2 cellular contexts compared by ENCODE assay signal in the genomic region with DNA sequence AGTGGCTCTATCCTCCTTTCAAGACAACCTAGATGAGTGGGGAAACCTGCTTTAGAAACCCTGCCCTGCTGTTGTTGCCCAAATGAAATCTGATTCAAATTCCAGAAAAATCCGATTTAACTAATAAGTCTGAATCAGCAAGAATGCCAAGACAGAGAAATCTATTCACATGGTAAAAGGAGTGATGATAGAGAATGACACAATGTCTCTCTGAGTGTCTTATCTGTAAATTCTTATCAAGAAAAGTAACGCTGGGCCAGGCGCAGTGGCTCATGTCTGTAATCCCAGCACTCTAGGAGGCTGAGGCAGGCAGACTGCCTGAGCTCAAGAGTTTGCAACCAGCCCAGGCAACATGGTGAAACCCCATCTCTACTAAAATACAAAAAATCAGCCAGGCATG.
TF ChIP-seq lines count a peak whose summit lies in the region.

No MANE protein-coding gene starts in this region.

TF ChIP-seq in IMR-90, 13 proteins besides CTCF, POLR2A, EP300 and RAD21:
- no peak for TF ChIP-seq CEBPB (IDR thresholded peaks at IDR 0.05; ENCODE audit: low read depth, low read length)
- peak; percentile 52 for TF ChIP-seq MAFK (IDR thresholded peaks at IDR 0.05; ENCODE audit: low read depth, low read length)
TF ChIP-seq in IMR-90: peak in this region for 1.

TF ChIP-seq in SK-N-SH, 30 proteins besides CTCF, POLR2A, EP300 and RAD21:
- peak; percentile 33; the same call in 1 of the 2 replicates for TF ChIP-seq PBX3 (IDR thresholded peaks at IDR 0.05)
- no peak for TF ChIP-seq FOXJ3 (CRISPR knock-in tag; IDR thresholded peaks at IDR 0.05)
- no peak for TF ChIP-seq ELF1 (IDR thresholded peaks at IDR 0.05)
- no peak for TF ChIP-seq TEAD4 (IDR thresholded peaks at IDR 0.05; ENCODE audit: borderline replicate concordance, insufficient read depth)
- no peak for TF ChIP-seq MEF2A (IDR thresholded peaks at IDR 0.05; ENCODE audit: borderline replicate concordance, low read depth)
- TF ChIP-seq POLR2AphosphoS5 (IDR thresholded peaks at IDR 0.05; ENCODE audit: low read depth, low read length), result no peak
- TF ChIP-seq JUND (IDR thresholded peaks at IDR 0.05), result no peak
- peak; percentile 42; the same call in 1 of the 2 replicates for TF ChIP-seq GATA2 (CRISPR knock-in tag; IDR thresholded peaks at IDR 0.05)
- no peak for TF ChIP-seq FOXM1 (IDR thresholded peaks at IDR 0.05; ENCODE audit: low read depth)
- TF ChIP-seq EZH2phosphoT487 (IDR thresholded peaks at IDR 0.05; ENCODE audit: borderline replicate concordance, low read depth), result no peak
- TF ChIP-seq TAF1 (IDR thresholded peaks at IDR 0.05; ENCODE audit: borderline replicate concordance, low read depth, low read length), result no peak
